Comparison of ENCODE assay signal across 17 cellular contexts in the genomic region with DNA sequence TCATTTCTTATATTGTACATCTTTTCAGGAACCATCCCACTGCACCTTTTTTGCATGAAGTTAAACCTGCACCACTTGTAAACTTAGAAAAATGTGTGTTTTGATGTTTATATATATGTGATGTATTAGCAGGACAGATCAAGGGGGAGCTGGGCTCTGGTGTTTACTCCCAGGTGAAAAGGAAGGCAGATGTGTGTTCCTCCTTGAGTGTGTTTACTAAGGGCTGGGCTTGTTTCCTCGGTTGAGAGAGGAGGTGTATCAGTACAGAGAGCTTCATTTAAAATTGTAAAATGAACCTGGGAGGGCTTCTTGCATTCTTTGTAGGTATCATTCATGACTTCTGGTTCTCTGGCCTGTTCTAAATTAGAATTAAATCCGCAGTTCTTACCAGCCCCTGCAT. TPM values are rescaled to one million over a fixed set of nuclear protein-coding genes. Genes with fewer than 3 reads are reported as not detected.
DNase-seq lines count a peak whose midpoint lies in the region; ATAC-seq lines count a peak whose summit lies in the region.
"Had no signal": no experiment of that assay in that cellular context is flagged by ENCODE, and none has a peak within 500 bp of the region (broad histone marks: within the 10 kb centered on the region; RNA-seq: fewer than 3 reads in every experiment).

No MANE protein-coding gene starts in this region.

- H3K27me3 Mint-ChIP-seq in activated CD4-positive, alpha-beta T cell treated with anti-CD3 and anti-CD28 coated beads, Interleukin-2, amount 10 ng/mL, durations not matched to agents 24 days and 14 days, result no peaks in the 10 kb centered on the region
- no peaks in the 10 kb centered on the region for H3K27me3 Mint-ChIP-seq in T-helper 17 cell
- no peaks in the 10 kb centered on the region for H3K27me3 Mint-ChIP-seq in naive thymus-derived CD8-positive, alpha-beta T cell

- H3K27ac Mint-ChIP-seq in activated CD4-positive, alpha-beta T cell treated with anti-CD3 and anti-CD28 coated beads, Interleukin-2, amount 10 ng/mL, durations not matched to agents 24 days and 14 days, result peak overlapping the region; percentile 2
- H3K27ac Mint-ChIP-seq in T-helper 17 cell, result peak overlapping the region; percentile 71
- H3K27ac Mint-ChIP-seq in naive thymus-derived CD8-positive, alpha-beta T cell, result peak overlapping the region in 6 of 10 donors; percentile 8 to 82 (median 32)

- no peaks in the 10 kb centered on the region for H3K9me3 ChIP-seq in T-helper 17 cell (ENCODE audit: control insufficient read depth, low read length, poor library complexity, severe bottlenecking)
- H3K9me3 ChIP-seq: sigmoid colon, SJSA1, testis had no signal

- no peak for DNase-seq in activated CD4-positive, alpha-beta T cell treated with anti-CD3 and anti-CD28 coated beads, Interleukin-2, amount 10 ng/mL, durations not matched to agents 24 days and 14 days
- no peak for DNase-seq in activated CD4-positive, alpha-beta T cell treated with anti-CD3 and anti-CD28 coated beads for 1 hour
- DNase-seq in DMS79 treated with DMSO at 0.1 percent for 48 hours (lab: John Stamatoyannopoulos, UW) (peak; percentile 77), T-helper 17 cell (no peak), G401 (ENCODE audit: low spot score) (no peak), COR-L47 (lab: John Stamatoyannopoulos, UW) (no peak)
- no peak for DNase-seq in naive thymus-derived CD8-positive, alpha-beta T cell
- no peak for DNase-seq in activated CD4-positive, CD25-positive, alpha-beta regulatory T cell treated with anti-CD3 and anti-CD28 coated beads, Interleukin-2, amount 50 U/mL, for 72 hours
- DNase-seq: effector CD8-positive, alpha-beta T cell; foreskin melanocyte; mesendoderm; NCI-H1092 treated with DMSO at 0.1 percent for 48 hours; NCI-H82; testis had no signal

- POLR2A ChIA-PET in naive thymus-derived CD8-positive, alpha-beta T cell (lab: Charles Lee), result no interaction called here

- in situ Hi-C loops in G401 (cut with HindIII; ENCODE audit: low sequenced_read_pairs), result no loop called here

- intact Hi-C loops in activated CD4-positive, alpha-beta T cell treated with anti-CD3 and anti-CD28 coated beads, Interleukin-2, amount 10 ng/mL, durations not matched to agents 24 days and 14 days (cut with micrococcal nuclease), result no loop called here

- H3K36me3 Mint-ChIP-seq in activated CD4-positive, alpha-beta T cell treated with anti-CD3 and anti-CD28 coated beads, Interleukin-2, amount 10 ng/mL, durations not matched to agents 24 days and 14 days (ENCODE audit: low read depth), result peaks cover 52% of the 10 kb centered on the region
- peaks cover 3% of the 10 kb centered on the region for H3K36me3 Mint-ChIP-seq in T-helper 17 cell (ENCODE audit: low read depth)
- H3K36me3 Mint-ChIP-seq in naive thymus-derived CD8-positive, alpha-beta T cell, result peaks cover 2 to 42% (median 17%) of the 10 kb centered on the region in 3 donors

- no peak for ATAC-seq in T-helper 17 cell
- no peak for ATAC-seq in naive thymus-derived CD8-positive, alpha-beta T cell
- ATAC-seq: Panc1 had no signal

- no peaks in the 10 kb centered on the region for H3K9me3 Mint-ChIP-seq in activated CD4-positive, alpha-beta T cell treated with anti-CD3 and anti-CD28 coated beads, Interleukin-2, amount 10 ng/mL, durations not matched to agents 24 days and 14 days
- no peaks in the 10 kb centered on the region for H3K9me3 Mint-ChIP-seq in naive thymus-derived CD8-positive, alpha-beta T cell

- H3K4me3 Mint-ChIP-seq in activated CD4-positive, alpha-beta T cell treated with anti-CD3 and anti-CD28 coated beads, Interleukin-2, amount 10 ng/mL, durations not matched to agents 24 days and 14 days, result no peak overlapping the region
- no peak overlapping the region for H3K4me3 Mint-ChIP-seq in T-helper 17 cell
- H3K4me3 Mint-ChIP-seq in naive thymus-derived CD8-positive, alpha-beta T cell, result peak overlapping the region in 3 of 10 donors; percentile 2 to 56 (median 43)

- H3K4me1 Mint-ChIP-seq in activated CD4-positive, alpha-beta T cell treated with anti-CD3 and anti-CD28 coated beads, Interleukin-2, amount 10 ng/mL, durations not matched to agents 24 days and 14 days, result peaks cover 43% of the 10 kb centered on the region
- H3K4me1 Mint-ChIP-seq in T-helper 17 cell, result peaks cover 48% of the 10 kb centered on the region
- peaks cover 48 to 79% (median 59%) of the 10 kb centered on the region in 4 donors for H3K4me1 Mint-ChIP-seq in naive thymus-derived CD8-positive, alpha-beta T cell

RNA-seq across cellular contexts. Expression of a gene that starts 14.8 kb away (rescaled TPM):
- total RNA-seq in activated CD4-positive, alpha-beta T cell treated with anti-CD3 and anti-CD28 coated beads, Interleukin-2, amount 10 ng/mL, durations not matched to agents 24 days and 14 days, result 46.3 and 52.3 TPM in 2 replicates
- total RNA-seq in T-helper 17 cell, result 10 to 100 TPM; 86.7 to 99.8 TPM
- total RNA-seq in naive thymus-derived CD8-positive, alpha-beta T cell, result 10 to 100 TPM; 76.1 to 82.4 TPM
- 10 to 100 TPM; 15.7 to 27.5 (median 19.9) TPM for polyA plus RNA-seq in naive thymus-derived CD8-positive, alpha-beta T cell
- 12.7 and 30.4 TPM in 2 replicates for total RNA-seq in G401 (2014; rRNA removed; shearing (Covaris generic))

Comparison
In these comparisons a context has a peak if more than half of its experiments do, and no peak if none do; other contexts are left out.
1. H3K27ac Mint-ChIP-seq: peak in every context shown above with its lines; median percentile 71 in T-helper 17 cell; 32 in naive thymus-derived CD8-positive, alpha-beta T cell; 2 in activated CD4-positive, alpha-beta T cell treated with anti-CD3 and anti-CD28 coated beads, Interleukin-2, amount 10 ng/mL, durations not matched to agents 24 days and 14 days.